Comparison of ENCODE assay signal across 8 cellular contexts in genomic region chr14:86654558-86655184, GRCh38.
DNase-seq lines count a peak whose midpoint lies in the region; ATAC-seq, FAIRE-seq and TF ChIP-seq lines count a peak whose summit lies in the region.

No MANE protein-coding gene starts in this region.

- no peak overlapping the region for H3K27ac Mint-ChIP-seq in Caco-2 (ENCODE audit: unreplicated experiment)

- H3K27me3 Mint-ChIP-seq in Caco-2 (ENCODE audit: insufficient read depth, unreplicated experiment), result peaks cover 3% of the 10 kb centered on the region

- no peak overlapping the region for H3K56ac ChIP-seq in mesendoderm (ENCODE audit: low read length)

- POLR2A ChIA-PET in Caco-2 (lab: Charles Lee), result no interaction called here
- POLR2A ChIA-PET in OCI-LY7 (lab: Charles Lee), result interaction anchor here (0.7 to 1.2 kb wide), 2 partner anchors 10 to 962 kb away, joined by 3 read pairs; no protein-coding TSS in a partner anchor

- no peak overlapping the region for H3K4ac ChIP-seq in mesendoderm (ENCODE audit: low read depth, low read length)

- H3K79me2 ChIP-seq in OCI-LY7 (ENCODE audit: insufficient read depth, low read depth, low read length), result no peaks in the 10 kb centered on the region
- H3K79me2 ChIP-seq in mesendoderm (ENCODE audit: control insufficient read depth, insufficient read depth, low read length), result no peaks in the 10 kb centered on the region

- H4K20me1 ChIP-seq in OCI-LY7 (ENCODE audit: insufficient read depth, low read length), result no peaks in the 10 kb centered on the region

- no peak overlapping the region for H3K4me2 ChIP-seq in OCI-LY7 (ENCODE audit: low read length)
- no peak overlapping the region for H3K4me2 ChIP-seq in mesendoderm (ENCODE audit: low read length)

- no peak overlapping the region for H3K4me3 ChIP-seq in Caco-2 (ENCODE audit: low read depth, low read length)
- H3K4me3 ChIP-seq in OCI-LY7 (ENCODE audit: low read depth, low read length, poor library complexity, severe bottlenecking), result no peak overlapping the region
- no peak overlapping the region for H3K4me3 ChIP-seq in bronchial epithelial cell (ENCODE audit: low read depth, low read length)
- H3K4me3 ChIP-seq in mesendoderm (ENCODE audit: low read length), result no peak overlapping the region
- no peak overlapping the region for H3K4me3 ChIP-seq in ascending aorta

- no peaks in the 10 kb centered on the region for H3K4me1 Mint-ChIP-seq in Caco-2 (ENCODE audit: low read depth, unreplicated experiment)

- H3K36me3 ChIP-seq in Caco-2 (ENCODE audit: control insufficient read depth, insufficient read depth, low read length), result no peaks in the 10 kb centered on the region
- no peaks in the 10 kb centered on the region for H3K36me3 ChIP-seq in OCI-LY7 (ENCODE audit: insufficient read depth, low read length)
- no peaks in the 10 kb centered on the region for H3K36me3 ChIP-seq in bronchial epithelial cell (ENCODE audit: control insufficient read depth, insufficient read depth, low read length)
- H3K36me3 ChIP-seq in mesendoderm (ENCODE audit: control insufficient read depth, insufficient read depth, low read length), result no peaks in the 10 kb centered on the region
- no peaks in the 10 kb centered on the region for H3K36me3 ChIP-seq in ascending aorta

- TF ChIP-seq CTCF in Caco-2 (IDR thresholded peaks at IDR 0.05; ENCODE audit: insufficient read depth in 1 of 2, low read depth in 1 of 2, low read length in 1 of 2, severe bottlenecking in 1 of 2, unreplicated experiment in 1 of 2), result peak; percentile 27 to 70
- TF ChIP-seq CTCF in OCI-LY7 (conservative IDR thresholded peaks at IDR 0.05; ENCODE audit: low read length), result peak; percentile 88
- TF ChIP-seq CTCF in bronchial epithelial cell (IDR thresholded peaks at IDR 0.05; ENCODE audit: insufficient read depth, low read length, severe bottlenecking), result peak; percentile 20
- TF ChIP-seq CTCF in ascending aorta (IDR thresholded peaks at IDR 0.05), result no peak

- no peak overlapping the region for H4K5ac ChIP-seq in mesendoderm (ENCODE audit: low read length)

- H3K27me3 ChIP-seq in Caco-2 (replicated peaks; ENCODE audit: control insufficient read depth, insufficient read depth, low read length) (no peaks in the 10 kb centered on the region), bronchial epithelial cell (ENCODE audit: control insufficient read depth, insufficient read depth, low read length) (no peaks in the 10 kb centered on the region), mesendoderm (ENCODE audit: insufficient read depth, low read length, poor library complexity) (no peaks in the 10 kb centered on the region), ascending aorta (no peaks in the 10 kb centered on the region)

- H3K4me1 ChIP-seq in Caco-2, result no peaks in the 10 kb centered on the region
- no peaks in the 10 kb centered on the region for H3K4me1 ChIP-seq in OCI-LY7 (ENCODE audit: insufficient read depth, low read length, poor library complexity, severe bottlenecking)
- no peaks in the 10 kb centered on the region for H3K4me1 ChIP-seq in mesendoderm (ENCODE audit: control insufficient read depth, low read depth, low read length)
- no peaks in the 10 kb centered on the region for H3K4me1 ChIP-seq in ascending aorta

- no peak overlapping the region for H2BK120ac ChIP-seq in mesendoderm (ENCODE audit: low read depth, low read length)

- no peaks in the 10 kb centered on the region for H3K9me3 Mint-ChIP-seq in Caco-2 (ENCODE audit: unreplicated experiment)

- H3K27ac ChIP-seq in OCI-LY7 (ENCODE audit: low read depth, low read length, poor library complexity, severe bottlenecking) (no peak overlapping the region), mesendoderm (ENCODE audit: low read depth, low read length) (no peak overlapping the region), ascending aorta (no peak overlapping the region)

- H3K23ac ChIP-seq in mesendoderm (ENCODE audit: low read length), result no peak overlapping the region

- peak; percentile 49 to 66 for DNase-seq in Caco-2
- peak; percentile 49 for DNase-seq in OCI-LY7 (ENCODE audit: low spot score)
- DNase-seq in bronchial epithelial cell (ENCODE audit: low read depth), result peak; percentile 13
- peak; percentile 83 for DNase-seq in mesendoderm
- no peak for DNase-seq in ascending aorta (ENCODE audit: low spot score in 2 of 2)
- no peak for DNase-seq in DMS153 treated with DMSO at 0.1 percent for 48 hours (lab: John Stamatoyannopoulos, UW; ENCODE audit: unreplicated experiment)

- BruUV-seq in Caco-2 (replicated peaks; lab: Mats Ljungman, UMichigan), result no TSS peak
- BruUV-seq in OCI-LY7 (replicated peaks; lab: Mats Ljungman, UMichigan), result no TSS peak

- H2BK15ac ChIP-seq in mesendoderm (replicated peaks; ENCODE audit: low read depth), result peak overlapping the region; percentile 57

- H4K8ac ChIP-seq in mesendoderm (ENCODE audit: low read depth, low read length), result no peak overlapping the region

- H3K4me3 Mint-ChIP-seq in Caco-2 (ENCODE audit: unreplicated experiment), result no peak overlapping the region

- no peaks in the 10 kb centered on the region for H3K36me3 Mint-ChIP-seq in Caco-2 (ENCODE audit: insufficient read depth, unreplicated experiment)

- intact Hi-C loops in Caco-2 (cut with micrococcal nuclease; ENCODE audit: unreplicated experiment) (loop anchor here (1.0 to 10.0 kb wide), 2 partner anchors 192 to 250 kb away; no protein-coding TSS in a partner anchor), OCI-LY7 (cut with micrococcal nuclease; ENCODE audit: unreplicated experiment) (loop anchor here (10.0 kb wide), 1 partner anchor 410 kb away; no protein-coding TSS in a partner anchor), ascending aorta (cut with DNase I) (no loop called here)

- no peak overlapping the region for H3K18ac ChIP-seq in mesendoderm (ENCODE audit: low read length)

- no CpG with 5 or more reads among the region's 8 CpGs for WGBS in mesendoderm (ENCODE audit: extremely low coverage, insufficient coverage, low lambda C conversion rate)

- CTCF ChIA-PET in Caco-2 (lab: Charles Lee) (no interaction called here), OCI-LY7 (lab: Charles Lee; ENCODE audit: unreplicated experiment) (no interaction called here)

- FAIRE-seq in bronchial epithelial cell (lab: Jason Lieb, UNC), result no peak

- no peak overlapping the region for H2AK5ac ChIP-seq in mesendoderm (ENCODE audit: low read length)

- no peak overlapping the region for H3K9ac ChIP-seq in mesendoderm (ENCODE audit: low read length)

- no peak overlapping the region for H2AFZ ChIP-seq in OCI-LY7 (ENCODE audit: low read length)

- H3K9me3 ChIP-seq in Caco-2 (no peaks in the 10 kb centered on the region), OCI-LY7 (ENCODE audit: low read length) (no peaks in the 10 kb centered on the region), ascending aorta (no peaks in the 10 kb centered on the region)

- H3K9me2 ChIP-seq in OCI-LY7 (ENCODE audit: insufficient read depth, low read length), result no peaks in the 10 kb centered on the region

- H3K79me1 ChIP-seq in mesendoderm (ENCODE audit: low read length), result no peaks in the 10 kb centered on the region

- H2BK5ac ChIP-seq in mesendoderm (ENCODE audit: low read length), result no peak overlapping the region

- peak; percentile 64 for ATAC-seq in HG03342 (IDR thresholded peaks at IDR 0.05; ENCODE audit: unreplicated experiment)
- ATAC-seq in HG03354 (IDR thresholded peaks at IDR 0.05; ENCODE audit: poor library complexity, severe bottlenecking, unreplicated experiment), result no peak

Comparison
In these comparisons a context has a peak if more than half of its experiments do, and no peak if none do; other contexts are left out.
1. DNase-seq: peak in Caco-2 (2 of 2), OCI-LY7 (single experiment), bronchial epithelial cell (single experiment) and mesendoderm (single experiment); none in ascending aorta (0 of 2) and DMS153 treated with DMSO at 0.1 percent for 48 hours (single experiment).
2. CTCF ChIP-seq: peak in Caco-2 (2 of 2), OCI-LY7 (single experiment) and bronchial epithelial cell (single experiment); none in ascending aorta (0 of 3).